Comparison of ENCODE assay signal across 39 cellular contexts in genomic region chr11:112235750-112236390, GRCh38. TPM values are rescaled to one million over a fixed set of nuclear protein-coding genes. Genes with fewer than 3 reads are reported as not detected.
A peak's percentile ranks its signal among the peaks of the same experiment; 100 is the strongest.
DNase-seq lines count a peak whose midpoint lies in the region; ATAC-seq, FAIRE-seq and TF ChIP-seq lines count a peak whose summit lies in the region.
"Had no signal": no experiment of that assay in that cellular context is flagged by ENCODE, and none has a peak within 500 bp of the region (broad histone marks: within the 10 kb centered on the region; RNA-seq: fewer than 3 reads in every experiment).

No MANE protein-coding gene starts in this region.

- H4K20me1 ChIP-seq in PC-9 (ENCODE audit: insufficient read depth) = no peaks in the 10 kb centered on the region

- H3K79me2 ChIP-seq in PC-9 (ENCODE audit: low read depth) = no peaks in the 10 kb centered on the region

- no peaks in the 10 kb centered on the region for H3K4me1 ChIP-seq in PC-9 (replicated peaks; ENCODE audit: insufficient read depth)
- no peaks in the 10 kb centered on the region for H3K4me1 ChIP-seq in effector memory CD4-positive, alpha-beta T cell (ENCODE audit: control insufficient read depth, insufficient read depth, low read length, poor library complexity, severe bottlenecking)
- H3K4me1 ChIP-seq: esophagus muscularis mucosa, upper lobe of left lung had no signal

- TF ChIP-seq CTCF in PC-9 (conservative IDR thresholded peaks at IDR 0.05) = no peak

- intact Hi-C loops in PC-9 (cut with micrococcal nuclease; ENCODE audit: unreplicated experiment) = no loop called here

- no peaks in the 10 kb centered on the region for H3K27me3 ChIP-seq in PC-9 (ENCODE audit: insufficient read depth, low read depth)
- H3K27me3 ChIP-seq in effector memory CD4-positive, alpha-beta T cell (replicated peaks; ENCODE audit: control insufficient read depth, insufficient read depth, low read length, poor library complexity, severe bottlenecking) = no peaks in the 10 kb centered on the region
- H3K27me3 ChIP-seq: esophagus muscularis mucosa, upper lobe of left lung had no signal

- POLR2A ChIA-PET in PC-9 (lab: Charles Lee; ENCODE audit: unreplicated experiment) = no interaction called here

- ATAC-seq in GM21390 (IDR thresholded peaks at IDR 0.05; ENCODE audit: unreplicated experiment) = peak; percentile 85
- ATAC-seq in HG03095 (IDR thresholded peaks at IDR 0.05; ENCODE audit: unreplicated experiment) = peak; percentile 71
- ATAC-seq: activated CD8-positive, alpha-beta memory T cell treated with anti-CD3 and anti-CD28 coated beads, Interleukin-2, amount 10 ng/mL, durations not matched to agents 7 days and 5 days; left ventricle myocardium superior; natural killer cell; Right ventricle myocardium inferior had no signal

- TF ChIP-seq POLR2A in GM12892 (IDR thresholded peaks at IDR 0.05; ENCODE audit: low read depth, low read length) = no peak

- H2AFZ ChIP-seq in PC-9 = no peak overlapping the region

- BruUV-seq in PC-9 (replicated peaks; lab: Mats Ljungman, UMichigan) = no TSS peak

- FAIRE-seq in GM12892 (lab: Jason Lieb, UNC) = peak; percentile 67
- FAIRE-seq: frontal cortex had no signal

- H3K9me2 ChIP-seq in PC-9 (ENCODE audit: insufficient read depth) = no peaks in the 10 kb centered on the region

- H3K27ac ChIP-seq in PC-9 = no peak overlapping the region
- H3K27ac ChIP-seq in effector memory CD4-positive, alpha-beta T cell (ENCODE audit: insufficient read depth, low read length, poor library complexity, severe bottlenecking) = no peak overlapping the region
- H3K27ac ChIP-seq: esophagus muscularis mucosa, skin epidermis, upper lobe of left lung, VCaP had no signal

- DNase-seq in GM12892 (ENCODE audit: insufficient read length) (no peak), germinal center (ENCODE audit: low spot score) (peak; percentile 37), hepatic stellate cell (ENCODE audit: low spot score) (no peak), PC-9 (no peak)
- DNase-seq in stimulated activated CD8-positive, alpha-beta memory T cell treated with anti-CD3 and anti-CD28 coated beads, Interleukin-4, amount 100 ng/mL, for 48 hours = no peak
- no peak for DNase-seq in effector memory CD4-positive, alpha-beta T cell
- DNase-seq: activated CD4-positive, alpha-beta T cell treated with anti-CD3 and anti-CD28 coated beads, Interleukin-2, amount 50 U/mL, for 1 hour; activated CD8-positive, alpha-beta memory T cell treated with anti-CD3 and anti-CD28 coated beads, Interleukin-2, amount 10 ng/mL, durations not matched to agents 7 days and 5 days; activated naive CD4-positive, alpha-beta T cell treated with anti-CD3 and anti-CD28 coated beads for 36 hours; amygdala; COR-L47; cortex of kidney; endodermal cell; GF-D8; HFFc6; hippocampal formation; immature natural killer cell; IMR-90; left ventricle myocardium superior; natural killer cell; NCI-H1105 treated with DMSO at 0.1 percent for 48 hours; NCI-H2081; NCI-H82; stimulated activated CD4-positive, alpha-beta T cell treated with anti-CD3 and anti-CD28 coated beads, Interleukin-1b, Interleukin-23, amount 100 ng/mL, for 48 hours; substantia nigra; upper lobe of left lung had no signal

- H3K9me3 ChIP-seq in PC-9 (ENCODE audit: insufficient read depth, low read depth) = no peaks in the 10 kb centered on the region
- H3K9me3 ChIP-seq in effector memory CD4-positive, alpha-beta T cell (ENCODE audit: control insufficient read depth, low read length) = no peaks in the 10 kb centered on the region
- H3K9me3 ChIP-seq: esophagus muscularis mucosa, upper lobe of left lung had no signal

- no peak overlapping the region for H3K4me2 ChIP-seq in PC-9

- H3F3A ChIP-seq in PC-9 (ENCODE audit: insufficient read depth, low read depth) = peaks cover 3% of the 10 kb centered on the region

- H3K36me3 ChIP-seq in PC-9 (ENCODE audit: low read depth) = peaks cover 38% of the 10 kb centered on the region
- peaks cover 57% of the 10 kb centered on the region for H3K36me3 ChIP-seq in effector memory CD4-positive, alpha-beta T cell (ENCODE audit: control insufficient read depth, insufficient read depth, low read length)

- CTCF ChIA-PET in PC-9 (lab: Charles Lee) = no interaction called here

- H3K4me3 ChIP-seq in PC-9 = no peak overlapping the region
- H3K4me3 ChIP-seq in effector memory CD4-positive, alpha-beta T cell (ENCODE audit: insufficient read depth, low read depth, low read length, poor library complexity, severe bottlenecking) = no peak overlapping the region
- H3K4me3 ChIP-seq: esophagus muscularis mucosa, skin epidermis, upper lobe of left lung had no signal

RNA-seq across cellular contexts. Expression of gene PTS, which starts 9.6 kb away (rescaled TPM):
- polyA plus RNA-seq in GM12892 (2012; ENCODE audit: missing spikeins) = 14.1 TPM
- 37.6 and 43.0 TPM in 2 replicates for total RNA-seq in PC-9 (2021)

RNA-seq across cellular contexts. Expression of gene PLET1, which starts 24.8 kb away (rescaled TPM):
- polyA plus RNA-seq in GM12892 (2012; ENCODE audit: missing spikeins) = not detected
- total RNA-seq in PC-9 (2021) = not detected in 2 replicates
- total RNA-seq: A673; activated CD8-positive, alpha-beta memory T cell treated with anti-CD3 and anti-CD28 coated beads, Interleukin-2, amount 10 ng/mL, durations not matched to agents 7 days and 5 days; activated naive CD4-positive, alpha-beta T cell treated with anti-CD3 and anti-CD28 coated beads for 36 hours; endodermal cell; esophagus muscularis mucosa; frontal cortex; HFFc6; IMR-90; left ventricle myocardium superior; mesothelial cell of epicardium; natural killer cell; OCI-LY7; omental fat pad; renal cortical epithelial cell; Right ventricle myocardium inferior; upper lobe of left lung had no signal
- polyA plus RNA-seq: BJ, immature natural killer cell, IMR-90 had no signal
